ENCODE assay signal across 25 cellular contexts in the genomic region with DNA sequence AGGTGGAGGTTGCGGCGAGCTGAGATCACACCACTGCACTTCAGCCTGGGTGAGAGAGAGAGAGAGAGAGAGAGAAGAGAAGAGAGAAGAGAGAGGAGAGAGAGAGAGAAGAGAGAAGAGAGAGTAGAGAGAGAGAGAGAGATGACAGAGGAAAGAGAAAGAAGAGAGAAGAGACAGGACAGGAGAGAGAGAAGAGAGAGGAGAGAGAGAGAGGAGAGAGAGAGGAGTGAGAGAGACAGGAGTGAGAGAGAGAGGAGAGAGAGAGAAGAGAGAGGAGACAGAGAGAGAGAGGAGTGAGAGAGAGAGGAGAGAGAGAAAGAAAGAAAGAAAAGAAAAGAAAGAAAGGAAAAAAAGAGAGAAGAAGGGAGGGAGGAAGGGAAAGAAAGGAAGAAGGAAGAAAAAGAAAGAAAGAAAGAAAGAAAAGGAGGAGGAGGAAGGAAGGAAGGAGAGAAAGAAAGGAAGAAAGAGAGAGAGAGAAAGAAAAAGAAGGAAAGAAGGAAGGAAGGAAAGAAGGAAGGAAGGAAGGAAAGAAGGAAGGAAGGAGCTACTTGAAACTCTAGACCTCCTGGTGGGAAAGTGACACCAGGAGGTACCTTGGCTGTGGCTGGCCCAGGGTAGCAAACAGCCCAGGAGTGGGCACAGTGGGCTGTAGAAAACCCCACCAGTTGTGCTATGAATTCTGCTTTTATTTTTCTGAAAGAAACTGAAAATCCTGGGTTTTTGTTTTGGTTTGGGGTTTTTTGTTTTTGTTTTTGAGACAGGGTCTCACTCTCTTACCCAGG.
DNase-seq lines count a peak whose midpoint lies in the region; ATAC-seq and TF ChIP-seq lines count a peak whose summit lies in the region.
"Had no signal": no experiment of that assay in that cellular context is flagged by ENCODE, and none has a peak within 500 bp of the region (broad histone marks: within the 10 kb centered on the region; RNA-seq: fewer than 3 reads in every experiment).

No MANE protein-coding gene starts in this region.

- no peaks in the 10 kb centered on the region for H4K20me1 ChIP-seq in osteoblast (ENCODE audit: insufficient read depth, low read length)

- H3K4me1 Mint-ChIP-seq in activated T-cell treated with anti-CD3 and anti-CD28 coated beads, Interleukin-2, amount 50 U/mL, for 72 hours (ENCODE audit: low read depth) = peaks cover 17% of the 10 kb centered on the region
- peaks cover 13 to 40% (median 34%) of the 10 kb centered on the region in 4 donors for H3K4me1 Mint-ChIP-seq in CD4-positive, alpha-beta memory T cell
- H3K4me1 Mint-ChIP-seq in activated T-helper 17 cell treated with anti-CD3 and anti-CD28 coated beads, Interleukin-2, amount 50 U/mL, for 72 hours = peaks cover 30% of the 10 kb centered on the region

- no peak overlapping the region for H3K4me3 ChIP-seq in CD4-positive, alpha-beta memory T cell (ENCODE audit: low read length in 2 of 2)
- H3K4me3 ChIP-seq in osteoblast (ENCODE audit: insufficient read depth, low read length) = no peak overlapping the region
- H3K4me3 ChIP-seq: A549, GM12878 had no signal

- H3K36me3 ChIP-seq in CD4-positive, alpha-beta memory T cell (ENCODE audit: insufficient read depth, low read length) = no peaks in the 10 kb centered on the region
- no peaks in the 10 kb centered on the region for H3K36me3 ChIP-seq in osteoblast (ENCODE audit: insufficient read depth, low read length)
- H3K36me3 ChIP-seq: BE2C had no signal

- intact Hi-C loops in CD4-positive, alpha-beta memory T cell (cut with micrococcal nuclease) = no loop called here
- intact Hi-C loops in sciatic nerve (cut with DNase I) = loop anchor here (10.0 kb wide), 1 partner anchor 917 kb away; no protein-coding TSS in a partner anchor

- CTCF ChIA-PET in CD4-positive, alpha-beta memory T cell (lab: Charles Lee; ENCODE audit: partially characterized antibody) = interaction anchor here (1.0 to 1.6 kb wide), 2 partner anchors 11 to 17 kb away, joined by 4 read pairs; no protein-coding TSS in a partner anchor

- peak overlapping the region; percentile 29 for H3K27ac Mint-ChIP-seq in activated T-cell treated with anti-CD3 and anti-CD28 coated beads, Interleukin-2, amount 50 U/mL, for 72 hours
- peak overlapping the region in 5 of 7 donors; percentile 43 to 81 (median 65) for H3K27ac Mint-ChIP-seq in CD4-positive, alpha-beta memory T cell
- peak overlapping the region; percentile 46 for H3K27ac Mint-ChIP-seq in activated T-helper 17 cell treated with anti-CD3 and anti-CD28 coated beads, Interleukin-2, amount 50 U/mL, for 72 hours
- H3K27ac Mint-ChIP-seq: CD4-positive, CD25-positive, alpha-beta regulatory T cell; HFFc6 had no signal

- TF ChIP-seq CTCF in osteoblast (IDR thresholded peaks at IDR 0.05; ENCODE audit: extremely low read depth, low read depth, low read length) = no peak

- no peak overlapping the region for H3K4me3 Mint-ChIP-seq in activated T-cell treated with anti-CD3 and anti-CD28 coated beads, Interleukin-2, amount 50 U/mL, for 72 hours
- no peak overlapping the region for H3K4me3 Mint-ChIP-seq in CD4-positive, alpha-beta memory T cell
- H3K4me3 Mint-ChIP-seq in activated T-helper 17 cell treated with anti-CD3 and anti-CD28 coated beads, Interleukin-2, amount 50 U/mL, for 72 hours = no peak overlapping the region
- H3K4me3 Mint-ChIP-seq: CD4-positive, CD25-positive, alpha-beta regulatory T cell; HFFc6 had no signal

- no peak for ATAC-seq in activated T-cell treated with anti-CD3 and anti-CD28 coated beads, Interleukin-2, amount 50 U/mL, for 72 hours (replicated peaks in 1 of 2)
- no peak for ATAC-seq in activated T-helper 17 cell treated with anti-CD3 and anti-CD28 coated beads, Interleukin-2, amount 50 U/mL, for 72 hours (replicated peaks)
- no peak for ATAC-seq in sciatic nerve
- no peak for ATAC-seq in HG02973 (IDR thresholded peaks at IDR 0.05; ENCODE audit: unreplicated experiment)
- ATAC-seq: A549, GM12878 had no signal

- no peaks in the 10 kb centered on the region for H3K36me3 Mint-ChIP-seq in activated T-cell treated with anti-CD3 and anti-CD28 coated beads, Interleukin-2, amount 50 U/mL, for 72 hours (ENCODE audit: insufficient read depth in 2 of 2)
- H3K36me3 Mint-ChIP-seq in CD4-positive, alpha-beta memory T cell = no peaks in the 10 kb centered on the region
- H3K36me3 Mint-ChIP-seq in activated T-helper 17 cell treated with anti-CD3 and anti-CD28 coated beads, Interleukin-2, amount 50 U/mL, for 72 hours (ENCODE audit: low read depth) = no peaks in the 10 kb centered on the region
- H3K36me3 Mint-ChIP-seq: CD4-positive, CD25-positive, alpha-beta regulatory T cell had no signal

- no peaks in the 10 kb centered on the region for H3K27me3 ChIP-seq in CD4-positive, alpha-beta memory T cell (ENCODE audit: insufficient read depth, low read length)
- no peaks in the 10 kb centered on the region for H3K27me3 ChIP-seq in osteoblast (ENCODE audit: insufficient read depth, low read length)
- H3K27me3 ChIP-seq: BE2C had no signal

- H3K27ac ChIP-seq in CD4-positive, alpha-beta memory T cell (ENCODE audit: low read depth, low read length) = no peak overlapping the region
- no peak overlapping the region for H3K27ac ChIP-seq in osteoblast (ENCODE audit: low read depth, low read length)
- H3K27ac ChIP-seq: A549 had no signal

- no peaks in the 10 kb centered on the region for H3K9me3 Mint-ChIP-seq in activated T-cell treated with anti-CD3 and anti-CD28 coated beads, Interleukin-2, amount 50 U/mL, for 72 hours
- H3K9me3 Mint-ChIP-seq in CD4-positive, alpha-beta memory T cell = no peaks in the 10 kb centered on the region
- H3K9me3 Mint-ChIP-seq in activated T-helper 17 cell treated with anti-CD3 and anti-CD28 coated beads, Interleukin-2, amount 50 U/mL, for 72 hours = no peaks in the 10 kb centered on the region
- H3K9me3 Mint-ChIP-seq: HFFc6 had no signal

- H3K4me1 ChIP-seq in CD4-positive, alpha-beta memory T cell (ENCODE audit: insufficient read depth, low read length) = peaks cover 24% of the 10 kb centered on the region
- H3K4me1 ChIP-seq in osteoblast (ENCODE audit: insufficient read depth, low read length) = peaks cover 30% of the 10 kb centered on the region
- H3K4me1 ChIP-seq: A549, BE2C had no signal

- H3K9me3 ChIP-seq in CD4-positive, alpha-beta memory T cell (ENCODE audit: control insufficient read depth in 1 of 2, low read length in 2 of 2) = no peaks in the 10 kb centered on the region
- H3K9me3 ChIP-seq in osteoblast (ENCODE audit: low read depth, low read length) = no peaks in the 10 kb centered on the region
- H3K9me3 ChIP-seq: A549, BE2C had no signal

- no peak overlapping the region for H3K4me2 ChIP-seq in osteoblast (ENCODE audit: insufficient read depth, low read length)
- H3K4me2 ChIP-seq: A549 had no signal

- H2AFZ ChIP-seq in osteoblast (ENCODE audit: low read length) = peak overlapping the region; percentile 54

- no peak for DNase-seq in activated T-cell treated with anti-CD3 and anti-CD28 coated beads, Interleukin-2, amount 50 U/mL, for 72 hours
- DNase-seq in activated T-cell treated with anti-CD3 and anti-CD28 coated beads, Interleukin-2, amount 50 U/mL, for 48 hours = no peak
- DNase-seq in CD4-positive, alpha-beta memory T cell = no peak
- DNase-seq in osteoblast (ENCODE audit: insufficient read length, low spot score, missing footprints) (no peak), NCI-H2029 (lab: John Stamatoyannopoulos, UW) (no peak), sciatic nerve (ENCODE audit: low spot score) (no peak)
- DNase-seq: BE2C; CD4-positive, CD25-positive, alpha-beta regulatory T cell; COR-L47; DMS 273 treated with DMSO at 0.1 percent for 48 hours; DND-41; HFFc6; IMR-90; NCI-H1105 treated with DMSO at 0.1 percent for 48 hours; NCI-H2081; NCI-H2171; NCI-H345; NCI-H524; NCI-H774; NK-92 treated with Interleukin-12 subunit alpha and Interleukin-12 subunit beta, amount 100 ng/mL, for 24 hours; SIG-M5 had no signal

- H3K79me2 ChIP-seq in osteoblast (ENCODE audit: insufficient read depth, low read length) = no peaks in the 10 kb centered on the region

- POLR2A ChIA-PET in CD4-positive, alpha-beta memory T cell (lab: Charles Lee; ENCODE audit: partially characterized antibody) = interaction anchor here (1.3 kb wide), 1 partner anchor 254 kb away, joined by 3 read pairs; no protein-coding TSS in a partner anchor

- H3K27me3 Mint-ChIP-seq in activated T-cell treated with anti-CD3 and anti-CD28 coated beads, Interleukin-2, amount 50 U/mL, for 72 hours (ENCODE audit: low read depth) = peaks cover 6% of the 10 kb centered on the region
- H3K27me3 Mint-ChIP-seq in CD4-positive, alpha-beta memory T cell = peaks cover 0 to 3% of the 10 kb centered on the region in 2 donors
- H3K27me3 Mint-ChIP-seq in activated T-helper 17 cell treated with anti-CD3 and anti-CD28 coated beads, Interleukin-2, amount 50 U/mL, for 72 hours = no peaks in the 10 kb centered on the region
